Comparison of ENCODE assay signal across 1 cellular context in the genomic region with DNA sequence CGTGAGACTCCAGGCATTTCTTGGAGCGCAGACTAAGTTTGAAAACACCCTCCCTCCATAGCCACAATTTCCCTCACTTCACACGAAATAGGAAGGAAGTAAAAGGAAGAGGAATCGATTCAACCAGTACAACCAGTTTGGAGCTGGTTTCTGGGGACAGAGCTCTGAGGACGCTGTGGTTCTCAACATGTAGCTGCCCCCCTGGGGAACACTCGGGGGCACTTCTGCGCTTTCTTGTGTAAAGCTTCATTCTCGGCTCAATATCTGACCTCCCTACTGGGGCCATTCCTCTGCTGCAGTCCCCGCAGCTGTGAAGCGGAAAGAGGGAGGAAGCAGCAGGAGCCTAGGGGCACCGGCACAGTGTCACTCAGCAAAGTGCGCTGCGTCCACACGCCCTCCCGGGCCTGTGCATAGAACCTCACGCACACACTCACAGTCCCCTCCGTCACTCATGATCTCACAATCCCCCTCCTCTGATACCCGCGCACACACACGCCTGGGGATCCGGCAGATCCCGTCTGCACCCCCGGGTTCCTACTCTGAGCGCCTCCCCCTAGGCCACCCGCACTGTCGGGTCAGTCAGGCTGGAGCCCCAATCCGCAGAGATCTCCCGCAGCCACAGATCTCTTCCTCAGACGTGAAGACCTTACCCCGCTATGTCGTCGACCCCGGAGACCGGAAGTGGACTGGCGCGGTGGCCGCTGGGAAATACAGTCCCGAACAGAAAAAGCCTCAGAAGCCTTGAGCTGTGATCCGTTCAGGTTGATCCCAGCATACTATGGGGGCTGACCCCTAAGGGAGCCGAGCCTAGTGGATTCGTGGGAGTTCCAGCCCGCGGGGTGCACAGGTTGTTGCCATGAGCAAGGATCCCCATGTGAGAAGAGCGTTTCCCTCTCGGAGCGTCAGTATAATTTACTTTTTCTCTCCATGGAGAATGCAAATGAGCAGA.
A peak's percentile ranks its signal among the peaks of the same experiment; 100 is the strongest.
TF ChIP-seq lines count a peak whose summit lies in the region.

Gene ZNF780A (minus strand): TSS at position 688 of the 949 bp plus-strand sequence. CDS start 6,190 bp downstream, outside the sequence.

TF ChIP-seq in HEK293, 187 proteins besides CTCF, POLR2A, EP300 and RAD21 (continued from another document and continues in another):
- TF ChIP-seq ZNF473 (tag by site-specific recombination; IDR thresholded peaks at IDR 0.05): no peak
- peak; percentile 45; the same call in 1 of the 2 replicates for TF ChIP-seq ZNF157 (tag by site-specific recombination; IDR thresholded peaks at IDR 0.05)
- peak; percentile 97 for TF ChIP-seq ZNF335 (tag by site-specific recombination; conservative IDR thresholded peaks at IDR 0.05)
- peak; percentile 97 for TF ChIP-seq ZNF24 (tag by site-specific recombination; IDR thresholded peaks at IDR 0.05)
- no peak for TF ChIP-seq ZNF280C (tag by site-specific recombination; IDR thresholded peaks at IDR 0.05)
- peak; percentile 97 for TF ChIP-seq KLF16 (tag by site-specific recombination; IDR thresholded peaks at IDR 0.05)
- peak; percentile 94 for TF ChIP-seq ZBTB7A (tag by site-specific recombination; IDR thresholded peaks at IDR 0.05; ENCODE audit: low read depth)
- peak; percentile 68; the same call in 1 of the 2 replicates for TF ChIP-seq ZNF394 (tag by site-specific recombination; IDR thresholded peaks at IDR 0.05; ENCODE audit: borderline replicate concordance)
- peak; percentile 30; the same call in 1 of the 2 replicates for TF ChIP-seq YY2 (tag by site-specific recombination; IDR thresholded peaks at IDR 0.05)
- no peak for TF ChIP-seq ZNF530 (tag by site-specific recombination; IDR thresholded peaks at IDR 0.05; ENCODE audit: low read depth)
- peak; percentile 95 for TF ChIP-seq ZSCAN5A (tag by site-specific recombination; IDR thresholded peaks at IDR 0.05)
- TF ChIP-seq SALL2 (tag by site-specific recombination; IDR thresholded peaks at IDR 0.05; ENCODE audit: borderline replicate concordance): no peak
- peak; percentile 97 for TF ChIP-seq ZNF76 (tag by site-specific recombination; IDR thresholded peaks at IDR 0.05; ENCODE audit: borderline replicate concordance, low read depth)
- no peak for TF ChIP-seq ZNF350 (tag by site-specific recombination; IDR thresholded peaks at IDR 0.05)
- no peak for TF ChIP-seq ZNF677 (tag by site-specific recombination; IDR thresholded peaks at IDR 0.05)
- no peak for TF ChIP-seq ZNF404 (tag by site-specific recombination; IDR thresholded peaks at IDR 0.05)
- TF ChIP-seq PRDM4 (tag by site-specific recombination; IDR thresholded peaks at IDR 0.05): no peak
- TF ChIP-seq ZNF514 (tag by site-specific recombination; IDR thresholded peaks at IDR 0.05): no peak
- 0 out of 2 replicates have a peak, but pooled peaks have one; percentile 73 for TF ChIP-seq ZNF416 (tag by site-specific recombination; IDR thresholded peaks at IDR 0.05)
- TF ChIP-seq ZNF843 (tag by site-specific recombination; IDR thresholded peaks at IDR 0.05): peak; percentile 80
- TF ChIP-seq ZNF211 (tag by site-specific recombination; IDR thresholded peaks at IDR 0.05; ENCODE audit: low read depth): no peak
- TF ChIP-seq WT1 (tag by site-specific recombination; IDR thresholded peaks at IDR 0.05): peak; percentile 45
- no peak for TF ChIP-seq ZNF354C (tag by site-specific recombination; IDR thresholded peaks at IDR 0.05; ENCODE audit: borderline replicate concordance, low read depth)
- TF ChIP-seq ZNF112 (tag by site-specific recombination; IDR thresholded peaks at IDR 0.05): no peak
- TF ChIP-seq ZBTB20 (tag by site-specific recombination; IDR thresholded peaks at IDR 0.05): peak; percentile 99
- no peak for TF ChIP-seq MEIS1 (CRISPR knock-in tag; IDR thresholded peaks at IDR 0.05; ENCODE audit: borderline replicate concordance)
- TF ChIP-seq ZNF529 (tag by site-specific recombination; IDR thresholded peaks at IDR 0.05; ENCODE audit: insufficient replicate concordance): no peak
- TF ChIP-seq ZSCAN4 (tag by site-specific recombination; IDR thresholded peaks at IDR 0.05): peak; percentile 98
- TF ChIP-seq HOXD13 (CRISPR knock-in tag; IDR thresholded peaks at IDR 0.05; ENCODE audit: borderline replicate concordance): no peak
- no peak for TF ChIP-seq ZNF596 (tag by site-specific recombination; IDR thresholded peaks at IDR 0.05)
- peak; percentile 93 for TF ChIP-seq ZNF792 (tag by site-specific recombination; IDR thresholded peaks at IDR 0.05)
- TF ChIP-seq TCF7L2 (IDR thresholded peaks at IDR 0.05; ENCODE audit: borderline replicate concordance, low read depth, low read length): no peak
- TF ChIP-seq ZNF701 (tag by site-specific recombination; IDR thresholded peaks at IDR 0.05): no peak; the same call in 1 of the 2 replicates
- TF ChIP-seq ZNF184 (tag by site-specific recombination; IDR thresholded peaks at IDR 0.05): no peak; the same call in 1 of the 2 replicates
- TF ChIP-seq, protein P1, sequence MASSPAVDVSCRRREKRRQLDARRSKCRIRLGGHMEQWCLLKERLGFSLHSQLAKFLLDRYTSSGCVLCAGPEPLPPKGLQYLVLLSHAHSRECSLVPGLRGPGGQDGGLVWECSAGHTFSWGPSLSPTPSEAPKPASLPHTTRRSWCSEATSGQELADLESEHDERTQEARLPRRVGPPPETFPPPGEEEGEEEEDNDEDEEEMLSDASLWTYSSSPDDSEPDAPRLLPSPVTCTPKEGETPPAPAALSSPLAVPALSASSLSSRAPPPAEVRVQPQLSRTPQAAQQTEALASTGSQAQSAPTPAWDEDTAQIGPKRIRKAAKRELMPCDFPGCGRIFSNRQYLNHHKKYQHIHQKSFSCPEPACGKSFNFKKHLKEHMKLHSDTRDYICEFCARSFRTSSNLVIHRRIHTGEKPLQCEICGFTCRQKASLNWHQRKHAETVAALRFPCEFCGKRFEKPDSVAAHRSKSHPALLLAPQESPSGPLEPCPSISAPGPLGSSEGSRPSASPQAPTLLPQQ (tag by site-specific recombination; IDR thresholded peaks at IDR 0.05): peak; percentile 92
- peak; percentile 87 for TF ChIP-seq ZNF341 (tag by site-specific recombination; IDR thresholded peaks at IDR 0.05; ENCODE audit: low read depth)
- peak; percentile 89; the same call in 1 of the 2 replicates for TF ChIP-seq ZNF280D (tag by site-specific recombination; IDR thresholded peaks at IDR 0.05)
- peak; percentile 78; the same call in 1 of the 2 replicates for TF ChIP-seq ZFP69B (tag by site-specific recombination; IDR thresholded peaks at IDR 0.05)
- peak; percentile 62; the same call in 1 of the 2 replicates for TF ChIP-seq KLF1 (tag by site-specific recombination; IDR thresholded peaks at IDR 0.05)
- TF ChIP-seq ZNF624 (tag by site-specific recombination; IDR thresholded peaks at IDR 0.05): no peak
- TF ChIP-seq ZNF510 (tag by site-specific recombination; IDR thresholded peaks at IDR 0.05; ENCODE audit: insufficient replicate concordance): no peak
- TF ChIP-seq ZNF776 (tag by site-specific recombination; IDR thresholded peaks at IDR 0.05; ENCODE audit: borderline replicate concordance): no peak
- no peak for TF ChIP-seq KLF10 (tag by site-specific recombination; IDR thresholded peaks at IDR 0.05)
- TF ChIP-seq ZNF2 (tag by site-specific recombination; IDR thresholded peaks at IDR 0.05): peak; percentile 98
- peak; percentile 88 for TF ChIP-seq ZNF423 (tag by site-specific recombination; IDR thresholded peaks at IDR 0.05)
- TF ChIP-seq, protein P2, sequence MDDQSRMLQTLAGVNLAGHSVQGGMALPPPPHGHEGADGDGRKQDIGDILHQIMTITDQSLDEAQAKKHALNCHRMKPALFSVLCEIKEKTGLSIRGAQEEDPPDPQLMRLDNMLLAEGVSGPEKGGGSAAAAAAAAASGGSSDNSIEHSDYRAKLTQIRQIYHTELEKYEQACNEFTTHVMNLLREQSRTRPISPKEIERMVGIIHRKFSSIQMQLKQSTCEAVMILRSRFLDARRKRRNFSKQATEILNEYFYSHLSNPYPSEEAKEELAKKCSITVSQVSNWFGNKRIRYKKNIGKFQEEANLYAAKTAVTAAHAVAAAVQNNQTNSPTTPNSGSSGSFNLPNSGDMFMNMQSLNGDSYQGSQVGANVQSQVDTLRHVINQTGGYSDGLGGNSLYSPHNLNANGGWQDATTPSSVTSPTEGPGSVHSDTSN (CRISPR knock-in tag; IDR thresholded peaks at IDR 0.05): no peak; the same call in 1 of the 2 replicates
- no peak for TF ChIP-seq ZNF132 (tag by site-specific recombination; IDR thresholded peaks at IDR 0.05; ENCODE audit: borderline replicate concordance)
- no peak for TF ChIP-seq GLI4 (tag by site-specific recombination; IDR thresholded peaks at IDR 0.05)
- TF ChIP-seq ZNF391 (tag by site-specific recombination; IDR thresholded peaks at IDR 0.05; ENCODE audit: borderline replicate concordance, low read depth): peak; percentile 93; the same call in 1 of the 2 replicates
